ENCODE assay signal across 1 cellular context in the genomic region with DNA sequence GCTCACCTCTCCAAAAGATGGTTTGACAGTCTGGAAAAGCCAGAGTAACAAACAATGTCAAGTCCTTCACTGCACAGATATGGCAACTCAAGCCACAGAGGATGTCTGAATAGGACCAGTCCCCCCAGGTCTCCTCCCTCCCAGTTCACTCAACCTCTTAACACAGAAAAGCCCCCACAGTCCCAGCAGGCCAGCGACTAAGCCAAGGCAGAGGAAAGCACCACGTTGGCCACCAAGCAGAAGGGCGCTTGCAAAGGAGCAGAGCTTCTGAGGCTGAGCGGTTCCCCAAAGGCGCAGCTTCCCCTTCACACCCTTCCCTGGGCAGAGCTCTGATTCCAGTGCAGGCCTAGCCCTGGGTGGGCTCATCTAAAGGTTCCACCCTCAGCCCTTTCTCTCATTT.
TF ChIP-seq lines count a peak whose summit lies in the region.

No MANE protein-coding gene starts in this region.

TF ChIP-seq in H1, 55 proteins besides CTCF, POLR2A, EP300 and RAD21 (continued from another document):
- TF ChIP-seq MAFK (IDR thresholded peaks at IDR 0.05; ENCODE audit: low read depth, low read length): no peak
- TF ChIP-seq HDAC2 (IDR thresholded peaks at IDR 0.05; ENCODE audit: borderline replicate concordance in 1 of 2, low read depth in 2 of 2, low read length in 2 of 2): no peak
